Comparison of ENCODE assay signal across 1 cellular context in genomic region chrX:153926863-153927685, GRCh38.
TF ChIP-seq lines count a peak whose summit lies in the region.

No MANE protein-coding gene starts in this region.

TF ChIP-seq in K562, 482 proteins besides CTCF, POLR2A, EP300 and RAD21 (continues in another document):
- TF ChIP-seq FOXP4 (CRISPR knock-in tag; IDR thresholded peaks at IDR 0.05; ENCODE audit: borderline replicate concordance) = 0 out of 2 replicates have a peak, but pooled peaks have one; percentile 7
- TF ChIP-seq KAT2B (IDR thresholded peaks at IDR 0.05; ENCODE audit: low read depth, low read length) = no peak
- no peak for TF ChIP-seq ZNF76 (CRISPR knock-in tag; IDR thresholded peaks at IDR 0.05; ENCODE audit: borderline replicate concordance)
- TF ChIP-seq FOXA1 (IDR thresholded peaks at IDR 0.05; ENCODE audit: borderline replicate concordance) = no peak
- TF ChIP-seq CHD1 (IDR thresholded peaks at IDR 0.05; ENCODE audit: low read length) = peak; percentile 79
- no peak for TF ChIP-seq JUN (IDR thresholded peaks at IDR 0.05; ENCODE audit: borderline replicate concordance, low read depth, low read length)
- no peak for TF ChIP-seq JUN (CRISPR knock-in tag; IDR thresholded peaks at IDR 0.05; ENCODE audit: borderline replicate concordance)
- TF ChIP-seq ZBTB40 (IDR thresholded peaks at IDR 0.05) = peak; percentile 75
- no peak for TF ChIP-seq ZBTB40 (CRISPR knock-in tag; IDR thresholded peaks at IDR 0.05)
- no peak for TF ChIP-seq POLR2G (IDR thresholded peaks at IDR 0.05; ENCODE audit: low read depth, low read length)
- no peak for TF ChIP-seq RUNX1 (IDR thresholded peaks at IDR 0.05; ENCODE audit: low read depth)
- no peak for TF ChIP-seq TCF7 (IDR thresholded peaks at IDR 0.05; ENCODE audit: borderline replicate concordance)
- TF ChIP-seq ZBTB33 (CRISPR knock-in tag; IDR thresholded peaks at IDR 0.05) = no peak
- no peak for TF ChIP-seq NELFE (IDR thresholded peaks at IDR 0.05; ENCODE audit: insufficient read depth, insufficient read length)
- TF ChIP-seq TEAD2 (tag; IDR thresholded peaks at IDR 0.05) = no peak
- TF ChIP-seq NFYB (IDR thresholded peaks at IDR 0.05; ENCODE audit: extremely low read depth, insufficient read length) = no peak
- no peak for TF ChIP-seq ARHGAP35 (IDR thresholded peaks at IDR 0.05; ENCODE audit: partially characterized antibody)
- no peak for TF ChIP-seq PRDM10 (IDR thresholded peaks at IDR 0.05; ENCODE audit: partially characterized antibody)
- no peak for TF ChIP-seq RBM22 (IDR thresholded peaks at IDR 0.05; ENCODE audit: low read depth, low read length, poor library complexity, severe bottlenecking)
- no peak for TF ChIP-seq IRF2 (CRISPR knock-in tag; IDR thresholded peaks at IDR 0.05)
- no peak for TF ChIP-seq NCOA6 (IDR thresholded peaks at IDR 0.05)
- TF ChIP-seq TRIM28 (IDR thresholded peaks at IDR 0.05) = no peak; the same call in 1 of the 2 replicates
- TF ChIP-seq ELK1 (CRISPR knock-in tag; IDR thresholded peaks at IDR 0.05) = no peak
- TF ChIP-seq ATF3 (IDR thresholded peaks at IDR 0.05) = no peak
- no peak for TF ChIP-seq ATF3 (CRISPR knock-in tag; conservative IDR thresholded peaks at IDR 0.05)
- TF ChIP-seq ZNF551 (CRISPR knock-in tag; IDR thresholded peaks at IDR 0.05) = no peak
- no peak for TF ChIP-seq GATAD2A (IDR thresholded peaks at IDR 0.05)
- TF ChIP-seq NFE2L1 (tag; IDR thresholded peaks at IDR 0.05; ENCODE audit: borderline replicate concordance, low read depth) = no peak
- TF ChIP-seq MEF2A (IDR thresholded peaks at IDR 0.05; ENCODE audit: control insufficient read depth, low read depth, low read length) = no peak
- TF ChIP-seq ZNF3 (CRISPR knock-in tag; IDR thresholded peaks at IDR 0.05) = no peak
- TF ChIP-seq SNRNP70 (optimal IDR thresholded peaks at IDR 0.05; ENCODE audit: low read depth, low read length) = no peak
- no peak for TF ChIP-seq TRIM24 (IDR thresholded peaks at IDR 0.05)
- no peak for TF ChIP-seq NFE2 (IDR thresholded peaks at IDR 0.05; ENCODE audit: low read depth)
- no peak for TF ChIP-seq SREBF2 (CRISPR knock-in tag; IDR thresholded peaks at IDR 0.05)
- TF ChIP-seq LCOR (CRISPR knock-in tag; IDR thresholded peaks at IDR 0.05) = no peak
- no peak for TF ChIP-seq U2AF2 (optimal IDR thresholded peaks at IDR 0.05; ENCODE audit: low read depth, low read length)
- no peak for TF ChIP-seq CXXC5 (CRISPR knock-in tag; IDR thresholded peaks at IDR 0.05)
- TF ChIP-seq SMAD4 (CRISPR knock-in tag; conservative IDR thresholded peaks at IDR 0.05) = no peak; the same call in 1 of the 2 replicates
- TF ChIP-seq HOMEZ (CRISPR knock-in tag; IDR thresholded peaks at IDR 0.05) = no peak
- no peak for TF ChIP-seq CBX8 (IDR thresholded peaks at IDR 0.05; ENCODE audit: borderline replicate concordance, extremely low read depth, low read depth, low read length, poor library complexity, severe bottlenecking)
- TF ChIP-seq NFATC3 (IDR thresholded peaks at IDR 0.05) = no peak
- TF ChIP-seq ETV6 (IDR thresholded peaks at IDR 0.05; ENCODE audit: borderline replicate concordance in 1 of 2, low read depth in 2 of 2, low read length in 1 of 2) = 0 out of 4 replicates have a peak, but pooled peaks of 1 of the 2 experiments have one; percentile 37
- no peak for TF ChIP-seq ETV6 (CRISPR knock-in tag; IDR thresholded peaks at IDR 0.05; ENCODE audit: borderline replicate concordance)
- no peak for TF ChIP-seq MLX (CRISPR knock-in tag; conservative IDR thresholded peaks at IDR 0.05)
